ENCODE assay signal across 18 cellular contexts in genomic region chr10:83492004-83492403, GRCh38.
"Had no signal": no experiment of that assay in that cellular context is flagged by ENCODE, and none has a peak within 500 bp of the region (broad histone marks: within the 10 kb centered on the region; RNA-seq: fewer than 3 reads in every experiment).

No MANE protein-coding gene starts in this region.

- H3K4me1 Mint-ChIP-seq: IgD-negative memory B cell, T-cell had no signal

- ATAC-seq: K562, T-cell had no signal

- H3K4me3 Mint-ChIP-seq: IgD-negative memory B cell, T-cell had no signal

- H3K27ac ChIP-seq: RWPE1 had no signal

- H3K27ac Mint-ChIP-seq: IgD-negative memory B cell, T-cell had no signal

- H3K27me3 Mint-ChIP-seq: IgD-negative memory B cell, T-cell had no signal

- DNase-seq: NCI-H1092, NCI-H1105 treated with DMSO at 0.1 percent for 48 hours, NCI-H1417 treated with DMSO at 0.1 percent for 48 hours, NCI-H146, NCI-H1694 treated with DMSO at 0.1 percent for 48 hours, NCI-H1930, NCI-H2081, NCI-H2227 treated with DMSO at 0.1 percent for 48 hours, NCI-H524, NCI-H526 treated with DMSO at 0.1 percent for 48 hours, NCI-H748 treated with DMSO at 0.1 percent for 48 hours, SHP77, SK-N-SH, SW 1271, T-cell had no signal

- H3K36me3 Mint-ChIP-seq: IgD-negative memory B cell, T-cell had no signal
